In genomic region chr3:195908439-195909293, GRCh38 we compare ENCODE assay signal across 8 cellular contexts. TPM values are rescaled to one million over a fixed set of nuclear protein-coding genes. Genes with fewer than 3 reads are reported as not detected.
DNase-seq lines count a peak whose midpoint lies in the region; ATAC-seq and TF ChIP-seq lines count a peak whose summit lies in the region.

Gene TNK2 (minus strand): TSS chr3:195908551. CDS start chr3:195888588, 19,963 bp downstream.

- peak within 1 kb of the TSS; percentile 65 for H3K4me3 ChIP-seq in AG10803 (ENCODE audit: low read length)
- H3K4me3 ChIP-seq in ectodermal cell (ENCODE audit: insufficient read depth, low read depth, low read length): peak within 1 kb of the TSS; percentile 56
- peak within 1 kb of the TSS; percentile 58 for H3K4me3 ChIP-seq in mesodermal cell (ENCODE audit: extremely low read depth, insufficient read depth, low read length, poor library complexity, severe bottlenecking)

- peak within 1 kb of the TSS; percentile 90 for H3K4me3 Mint-ChIP-seq in activated CD4-positive, alpha-beta T cell treated with anti-CD3 and anti-CD28 coated beads, Interleukin-2, amount 10 ng/mL, durations not matched to agents 24 days and 14 days

- peaks cover 13% of the 10 kb centered on the region for H3K4me1 ChIP-seq in ectodermal cell (ENCODE audit: control insufficient read depth, insufficient read depth, low read length)
- peaks cover 23% of the 10 kb centered on the region for H3K4me1 ChIP-seq in mesodermal cell (ENCODE audit: control insufficient read depth, insufficient read depth, low read length, poor library complexity, severe bottlenecking)

- H3K27ac ChIP-seq in ectodermal cell (ENCODE audit: insufficient read depth, low read depth, low read length, poor library complexity, severe bottlenecking) (no peak within 1 kb of the TSS), mesodermal cell (ENCODE audit: low read depth, low read length, severe bottlenecking) (no peak within 1 kb of the TSS)

- intact Hi-C loops in activated CD4-positive, alpha-beta T cell treated with anti-CD3 and anti-CD28 coated beads, Interleukin-2, amount 10 ng/mL, durations not matched to agents 24 days and 14 days (cut with micrococcal nuclease): loop anchor here (5.0 to 10.0 kb wide), 3 partner anchors 46 to 594 kb away; partner anchors contain the start of genes PPP1R2 and RNF168

- no peaks in the 10 kb centered on the region for H3K27me3 Mint-ChIP-seq in activated CD4-positive, alpha-beta T cell treated with anti-CD3 and anti-CD28 coated beads, Interleukin-2, amount 10 ng/mL, durations not matched to agents 24 days and 14 days

- H3K36me3 Mint-ChIP-seq in activated CD4-positive, alpha-beta T cell treated with anti-CD3 and anti-CD28 coated beads, Interleukin-2, amount 10 ng/mL, durations not matched to agents 24 days and 14 days (ENCODE audit: low read depth): peaks cover 15% of the 10 kb centered on the region

- peaks cover 38% of the 10 kb centered on the region for H3K4me1 Mint-ChIP-seq in activated CD4-positive, alpha-beta T cell treated with anti-CD3 and anti-CD28 coated beads, Interleukin-2, amount 10 ng/mL, durations not matched to agents 24 days and 14 days

- H3K36me3 ChIP-seq in ectodermal cell (ENCODE audit: control insufficient read depth, insufficient read depth, low read length) (no peaks in the 10 kb centered on the region), mesodermal cell (ENCODE audit: control insufficient read depth, insufficient read depth, low read length) (no peaks in the 10 kb centered on the region)

- no peaks in the 10 kb centered on the region for H3K9me3 ChIP-seq in ectodermal cell (ENCODE audit: control insufficient read depth, low read length)
- no peaks in the 10 kb centered on the region for H3K9me3 ChIP-seq in mesodermal cell (ENCODE audit: control insufficient read depth, low read length)

- no peak for TF ChIP-seq CTCF in AG10803 (conservative IDR thresholded peaks at IDR 0.05; ENCODE audit: low read length)
- no peak for TF ChIP-seq CTCF in subcutaneous adipose tissue (IDR thresholded peaks at IDR 0.05; ENCODE audit: low read depth)

- H3K9me3 Mint-ChIP-seq in activated CD4-positive, alpha-beta T cell treated with anti-CD3 and anti-CD28 coated beads, Interleukin-2, amount 10 ng/mL, durations not matched to agents 24 days and 14 days: no peaks in the 10 kb centered on the region

- peak within 1 kb of the TSS; percentile 97 for H3K27ac Mint-ChIP-seq in activated CD4-positive, alpha-beta T cell treated with anti-CD3 and anti-CD28 coated beads, Interleukin-2, amount 10 ng/mL, durations not matched to agents 24 days and 14 days

- DNase-seq in AG10803 (ENCODE audit: low read depth) (no peak), T1000 (lab: John Stamatoyannopoulos, UW) (no peak)
- peak; percentile 85 for DNase-seq in activated CD4-positive, alpha-beta T cell treated with anti-CD3 and anti-CD28 coated beads, Interleukin-2, amount 10 ng/mL, durations not matched to agents 24 days and 14 days

- ATAC-seq in GM19395 (IDR thresholded peaks at IDR 0.05; ENCODE audit: unreplicated experiment): peak; percentile 16
- ATAC-seq in HG03571 (IDR thresholded peaks at IDR 0.05; ENCODE audit: unreplicated experiment): peak; percentile 7

- H3K27me3 ChIP-seq in ectodermal cell (ENCODE audit: control insufficient read depth, insufficient read depth, low read length, poor library complexity, severe bottlenecking): peaks cover 31% of the 10 kb centered on the region

- 0% methylated on average over 83 of the region's 83 CpGs for WGBS in ectodermal cell, 2 experiments
- 0 to 1% methylated on average over 34 to 40 of the region's 83 CpGs for WGBS in mesodermal cell (ENCODE audit: insufficient coverage in 2 of 2), 2 experiments

RNA-seq across cellular contexts. Expression of gene TNK2, which starts in this region (rescaled TPM):
- total RNA-seq in activated CD4-positive, alpha-beta T cell treated with anti-CD3 and anti-CD28 coated beads, Interleukin-2, amount 10 ng/mL, durations not matched to agents 24 days and 14 days: 101 and 110 TPM in 2 replicates
- 30.7 TPM for polyA plus RNA-seq in ectodermal cell (2013, experiment 1 of 4)
- polyA plus RNA-seq in ectodermal cell (2013, experiment 2 of 4): 32.5 TPM
- 26.8 TPM for polyA plus RNA-seq in ectodermal cell (2013, experiment 3 of 4)
- polyA plus RNA-seq in ectodermal cell (2013, experiment 4 of 4): 27.7 TPM
- 28.8 TPM for polyA plus RNA-seq in mesodermal cell (2013, experiment 1 of 2)
- 20.7 TPM for polyA plus RNA-seq in mesodermal cell (2013, experiment 2 of 2)
- 10 to 100 TPM in 3 of 4 donors, 1 to 10 TPM in 1; 9.9 to 78.2 (median 16.8) TPM for total RNA-seq in subcutaneous adipose tissue
